8 cellular contexts compared by ENCODE assay signal in genomic region chrX:150361070-150361776, GRCh38. TPM values are rescaled to one million over a fixed set of nuclear protein-coding genes. Genes with fewer than 3 reads are reported as not detected.
DNase-seq lines count a peak whose midpoint lies in the region; ATAC-seq, FAIRE-seq and TF ChIP-seq lines count a peak whose summit lies in the region.

No MANE protein-coding gene starts in this region.

- no peak for ATAC-seq in CD4-positive, alpha-beta T cell (ENCODE audit: poor library complexity)
- ATAC-seq in Panc1 (no peak), GM21528 (IDR thresholded peaks at IDR 0.05; ENCODE audit: low FRiP score, unreplicated experiment) (no peak)
- peak; percentile 25 for ATAC-seq in naive thymus-derived CD4-positive, alpha-beta T cell

- intact Hi-C loops in CD4-positive, alpha-beta T cell (cut with DNase I, micrococcal nuclease), result loop anchor here (10.0 kb wide), 2 partner anchors 124 to 214 kb away; no protein-coding TSS in a partner anchor
- intact Hi-C loops in Panc1 (cut with micrococcal nuclease; ENCODE audit: unreplicated experiment) (loop anchor here (5.0 to 10.0 kb wide), 2 partner anchors 324 to 399 kb away; no protein-coding TSS in a partner anchor), colonic mucosa (cut with DNase I) (no loop called here)
- intact Hi-C loops in naive thymus-derived CD4-positive, alpha-beta T cell (cut with micrococcal nuclease), result loop anchor here (5.0 to 10.0 kb wide), 8 partner anchors 186 to 856 kb away; partner anchors contain the start of genes CD99L2 (in 1 of the 2), EOLA1 (in 1 of the 2), EOLA2 (in 1 of the 2) and HSFX3 (in 1 of the 2)

- H3K4me3 ChIP-seq in Panc1 (ENCODE audit: low read depth in 2 of 2, low read length in 2 of 2) (peak overlapping the region; percentile 51 to 84), colonic mucosa (peak overlapping the region; percentile 3)
- H3K4me3 ChIP-seq in naive thymus-derived CD4-positive, alpha-beta T cell (ENCODE audit: low read length), result peak overlapping the region; percentile 48

- FAIRE-seq in urothelium cell line (lab: Jason Lieb, UNC), result no peak

- no peaks in the 10 kb centered on the region for H3K9me3 ChIP-seq in CD4-positive, alpha-beta T cell (ENCODE audit: control insufficient read depth, low read length)
- H3K9me3 ChIP-seq in Panc1 (ENCODE audit: control insufficient read depth, insufficient read depth, low read depth, low read length) (no peaks in the 10 kb centered on the region), colonic mucosa (no peaks in the 10 kb centered on the region)
- H3K9me3 ChIP-seq in naive thymus-derived CD4-positive, alpha-beta T cell (ENCODE audit: control insufficient read depth in 2 of 3, low read length in 3 of 3), result no peaks in the 10 kb centered on the region

- peak overlapping the region; percentile 89 for H3K4me3 Mint-ChIP-seq in CD4-positive, alpha-beta T cell
- peak overlapping the region; percentile 69 to 96 (median 88) for H3K4me3 Mint-ChIP-seq in naive thymus-derived CD4-positive, alpha-beta T cell

- peak in 1 of 10 experiments; percentile 19 for DNase-seq in CD4-positive, alpha-beta T cell
- DNase-seq in Panc1 (ENCODE audit: low read depth, low spot score) (no peak), colonic mucosa (no peak), urothelium cell line (ENCODE audit: low spot score) (no peak), KBM-7 (no peak), NK-92 (lab: John Stamatoyannopoulos, UW; ENCODE audit: unreplicated experiment) (no peak)
- DNase-seq in naive thymus-derived CD4-positive, alpha-beta T cell, result peak in 5 of 9 donors; percentile 1 to 53 (median 16)

- CTCF ChIA-PET in CD4-positive, alpha-beta T cell (lab: Charles Lee), result interaction anchor here (1.0 kb wide), 1 partner anchor 126 kb away, joined by 3 read pairs; no protein-coding TSS in a partner anchor
- CTCF ChIA-PET in Panc1 (lab: Charles Lee), result no interaction called here
- CTCF ChIA-PET in naive thymus-derived CD4-positive, alpha-beta T cell (lab: Charles Lee), result interaction anchor here (1.0 kb wide), 1 partner anchor 18 kb away, joined by 3 read pairs; no protein-coding TSS in a partner anchor

- H3K4me1 Mint-ChIP-seq in CD4-positive, alpha-beta T cell (ENCODE audit: low read depth), result peaks cover 24% of the 10 kb centered on the region
- H3K4me1 Mint-ChIP-seq in naive thymus-derived CD4-positive, alpha-beta T cell, result peaks cover 0 to 30% (median 11%) of the 10 kb centered on the region in 7 donors

- no peak for TF ChIP-seq CTCF in CD4-positive, alpha-beta T cell (IDR thresholded peaks at IDR 0.05)
- TF ChIP-seq CTCF in Panc1 (IDR thresholded peaks at IDR 0.05) (peak; percentile 43; the same call in 1 of the 2 replicates), colonic mucosa (IDR thresholded peaks at IDR 0.05) (no peak)

- H3K9ac ChIP-seq in colonic mucosa (ENCODE audit: low read depth in 2 of 2, low read length in 2 of 2), result no peak overlapping the region

- no peaks in the 10 kb centered on the region for H3K36me3 Mint-ChIP-seq in CD4-positive, alpha-beta T cell (ENCODE audit: low read depth)
- H3K36me3 Mint-ChIP-seq in naive thymus-derived CD4-positive, alpha-beta T cell, result no peaks in the 10 kb centered on the region

- POLR2A ChIA-PET in CD4-positive, alpha-beta T cell (lab: Charles Lee), result no interaction called here
- POLR2A ChIA-PET in Panc1 (lab: Charles Lee), result no interaction called here
- POLR2A ChIA-PET in naive thymus-derived CD4-positive, alpha-beta T cell (lab: Charles Lee), result no interaction called here

- no peak overlapping the region for H3K27ac ChIP-seq in CD4-positive, alpha-beta T cell (ENCODE audit: low read depth, low read length)
- H3K27ac ChIP-seq in Panc1 (ENCODE audit: low read length), result no peak overlapping the region
- no peak overlapping the region for H3K27ac ChIP-seq in colonic mucosa
- H3K27ac ChIP-seq in naive thymus-derived CD4-positive, alpha-beta T cell (ENCODE audit: low read depth, low read length), result no peak overlapping the region

- no TSS peak for BruUV-seq in Panc1 (replicated peaks; lab: Mats Ljungman, UMichigan)

- no peaks in the 10 kb centered on the region for H3K36me3 ChIP-seq in Panc1 (ENCODE audit: control insufficient read depth, insufficient read depth, low read length)
- H3K36me3 ChIP-seq in colonic mucosa, result no peaks in the 10 kb centered on the region
- H3K36me3 ChIP-seq in naive thymus-derived CD4-positive, alpha-beta T cell (ENCODE audit: control insufficient read depth in 2 of 3, insufficient read depth in 3 of 3, low read length in 3 of 3), result no peaks in the 10 kb centered on the region

- H3K27ac Mint-ChIP-seq in CD4-positive, alpha-beta T cell, result no peak overlapping the region
- no peak overlapping the region for H3K27ac Mint-ChIP-seq in naive thymus-derived CD4-positive, alpha-beta T cell

- H3K27me3 ChIP-seq in CD4-positive, alpha-beta T cell (ENCODE audit: control insufficient read depth, insufficient read depth, low read length), result peaks cover 4% of the 10 kb centered on the region
- H3K27me3 ChIP-seq in Panc1 (ENCODE audit: control insufficient read depth, insufficient read depth, low read length), result peaks cover 4% of the 10 kb centered on the region
- H3K27me3 ChIP-seq in colonic mucosa, result peaks cover 30% of the 10 kb centered on the region
- H3K27me3 ChIP-seq in naive thymus-derived CD4-positive, alpha-beta T cell (ENCODE audit: control insufficient read depth in 2 of 2, insufficient read depth in 2 of 2, low read length in 2 of 2), result peaks cover 0 to 5% of the 10 kb centered on the region in 2 donors

- in situ Hi-C loops in Panc1 (cut with HindIII; ENCODE audit: low pct_unique_long_range_greater_than_20kb, low sequenced_read_pairs) (no loop called here), KBM-7 (cut with MboI; ENCODE audit: low pct_unique_long_range_greater_than_20kb, low sequenced_read_pairs) (no loop called here)

- H3K9me3 Mint-ChIP-seq in CD4-positive, alpha-beta T cell, result no peaks in the 10 kb centered on the region
- peaks cover 0 to 3% (median 0%) of the 10 kb centered on the region in 11 donors for H3K9me3 Mint-ChIP-seq in naive thymus-derived CD4-positive, alpha-beta T cell

- H3K4me1 ChIP-seq in Panc1 (ENCODE audit: control insufficient read depth, insufficient read depth, low read length) (peaks cover 3% of the 10 kb centered on the region; the same call in 1 of the 2 replicates), colonic mucosa (no peaks in the 10 kb centered on the region)
- H3K4me1 ChIP-seq in naive thymus-derived CD4-positive, alpha-beta T cell (ENCODE audit: control insufficient read depth in 2 of 2, insufficient read depth in 2 of 2, low read length in 2 of 2), result peaks cover 0 to 11% of the 10 kb centered on the region in 2 donors

- H3K27me3 Mint-ChIP-seq in CD4-positive, alpha-beta T cell, result peaks cover 29% of the 10 kb centered on the region
- peaks cover 0 to 33% (median 18%) of the 10 kb centered on the region in 5 donors for H3K27me3 Mint-ChIP-seq in naive thymus-derived CD4-positive, alpha-beta T cell

RNA-seq across cellular contexts. Expression of gene MAMLD1, which starts 1.9 kb away (rescaled TPM):
- total RNA-seq in CD4-positive, alpha-beta T cell, result under 1 TPM; 0.45 to 0.96 TPM
- 2.1 TPM for total RNA-seq in Panc1 (2021; ENCODE audit: unreplicated experiment)
- polyA plus RNA-seq in Panc1 (2012; ENCODE audit: insufficient read length), result 1.8 TPM
- total RNA-seq in colonic mucosa, result under 1 TPM; 0.49 to 0.93 TPM
- 1 to 10 TPM in 2 of 5 experiments, under 1 TPM in 3; 0.14 to 8.9 (median 0.46) TPM for total RNA-seq in naive thymus-derived CD4-positive, alpha-beta T cell
- polyA plus RNA-seq in naive thymus-derived CD4-positive, alpha-beta T cell, result under 1 TPM in 1 of 2 donors, not detected in 1; 0.13 TPM

Comparison
In these comparisons a context has a peak if more than half of its experiments do, and no peak if none do; other contexts are left out.
1. DNase-seq: peak in naive thymus-derived CD4-positive, alpha-beta T cell (5 of 9); none in Panc1 (single experiment), colonic mucosa (single experiment), urothelium cell line (single experiment), KBM-7 (single experiment) and NK-92 (single experiment).
2. H3K4me3 ChIP-seq: peak in every context shown above with its lines; median percentile 68 in Panc1; 48 in naive thymus-derived CD4-positive, alpha-beta T cell; 3 in colonic mucosa.